13 cellular contexts compared by ENCODE assay signal in the genomic region with DNA sequence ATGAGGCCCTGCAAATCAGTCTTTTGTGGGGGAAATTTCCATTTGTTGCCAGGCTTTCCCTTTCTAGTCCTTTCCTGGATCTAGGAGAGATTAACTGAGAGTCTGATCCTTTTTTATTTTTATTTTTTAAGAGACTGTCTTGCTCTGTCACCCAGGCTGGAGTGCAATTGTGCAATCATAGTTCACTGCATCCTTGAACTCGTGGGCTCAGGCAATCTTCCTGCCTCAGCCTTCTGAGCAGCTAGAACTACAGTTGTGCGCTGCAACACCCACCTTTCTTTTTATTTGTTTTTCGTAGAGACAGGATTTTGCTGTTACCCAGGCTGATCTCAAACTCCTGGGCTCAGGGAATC.
DNase-seq lines count a peak whose midpoint lies in the region; ATAC-seq and TF ChIP-seq lines count a peak whose summit lies in the region.
"Had no signal": no experiment of that assay in that cellular context is flagged by ENCODE, and none has a peak within 500 bp of the region (broad histone marks: within the 10 kb centered on the region; RNA-seq: fewer than 3 reads in every experiment).

No MANE protein-coding gene starts in this region.

- DNase-seq in HL-60 (ENCODE audit: low read depth in 1 of 2, low spot score in 1 of 2), result peak in 1 of 2 experiments; percentile 49
- no peak for DNase-seq in RWPE2 (ENCODE audit: low spot score)
- no peak for DNase-seq in inferior parietal cortex (ENCODE audit: extremely low spot score)
- DNase-seq in tibial artery, result no peak
- DNase-seq: aorta, DMS 273 treated with DMSO at 0.1 percent for 48 hours, NCI-H1694 treated with DMSO at 0.1 percent for 48 hours, Peyer's patch, uterus had no signal

- ATAC-seq in RWPE2 (ENCODE audit: low read depth), result no peak
- no peak for ATAC-seq in GM18520 (IDR thresholded peaks at IDR 0.05; ENCODE audit: unreplicated experiment)
- no peak for ATAC-seq in HG02852 (IDR thresholded peaks at IDR 0.05; ENCODE audit: unreplicated experiment)

- peaks cover 0 to 24% (median 14%) of the 10 kb centered on the region in 11 experiments; a peak in 15 of 22 replicates for H3K9me3 ChIP-seq in BLaER1 treated with 17β-estradiol and CSF1 and Interleukin-3, amounts not matched to agents 10 nM and 100 nM (replicated peaks in 1 of 11)
- H3K9me3 ChIP-seq in RWPE2 (ENCODE audit: severe bottlenecking), result no peaks in the 10 kb centered on the region
- H3K9me3 ChIP-seq in iPS-18c (ENCODE audit: control insufficient read depth, insufficient read depth, low read length), result no peaks in the 10 kb centered on the region
- no peaks in the 10 kb centered on the region for H3K9me3 ChIP-seq in tibial artery
- H3K9me3 ChIP-seq: Peyer's patch, uterus had no signal

- H4K20me1 ChIP-seq in BLaER1 treated with 17β-estradiol and CSF1 and Interleukin-3, amounts not matched to agents 10 nM and 100 nM, result peaks cover 0 to 14% (median 0%) of the 10 kb centered on the region in 11 experiments; a peak in 4 of 22 replicates

- TF ChIP-seq CTCF in HL-60 (IDR thresholded peaks at IDR 0.05; ENCODE audit: insufficient read depth, low read length) (no peak), RWPE2 (IDR thresholded peaks at IDR 0.05; ENCODE audit: poor library complexity, severe bottlenecking) (no peak), tibial artery (IDR thresholded peaks at IDR 0.05) (no peak)

- H3K36me3 ChIP-seq in BLaER1 treated with 17β-estradiol and CSF1 and Interleukin-3, amounts not matched to agents 10 nM and 100 nM, result no peaks in the 10 kb centered on the region
- no peaks in the 10 kb centered on the region for H3K36me3 ChIP-seq in RWPE2 (ENCODE audit: low read depth)
- no peaks in the 10 kb centered on the region for H3K36me3 ChIP-seq in tibial artery
- H3K36me3 ChIP-seq: Peyer's patch, uterus had no signal

- intact Hi-C loops in tibial artery (cut with DNase I; ENCODE audit: low total_unique reads), result no loop called here

- H3K4me3 ChIP-seq in BLaER1 treated with 17β-estradiol and CSF1 and Interleukin-3, amounts not matched to agents 10 nM and 100 nM, result peak overlapping the region in 4 of 10 experiments; percentile 81 to 87 (median 83); a peak in 4 of 20 replicates
- H3K4me3 ChIP-seq in HL-60 (replicated peaks; ENCODE audit: insufficient read depth, low read length) (no peak overlapping the region), RWPE2 (ENCODE audit: severe bottlenecking) (no peak overlapping the region), iPS-18c (ENCODE audit: insufficient read depth, low read depth, low read length) (peak overlapping the region; percentile 80), tibial artery (no peak overlapping the region)
- H3K4me3 ChIP-seq: uterus had no signal

- peaks cover 34 to 52% (median 42%) of the 10 kb centered on the region in 10 experiments for H3K4me1 ChIP-seq in BLaER1 treated with 17β-estradiol and CSF1 and Interleukin-3, amounts not matched to agents 10 nM and 100 nM
- H3K4me1 ChIP-seq in RWPE2 (ENCODE audit: insufficient read depth, poor library complexity, severe bottlenecking), result peaks cover 6% of the 10 kb centered on the region
- H3K4me1 ChIP-seq in tibial artery, result peaks cover 0 to 33% (median 19%) of the 10 kb centered on the region in 4 donors

- H3K4me2 ChIP-seq in BLaER1 treated with 17β-estradiol and CSF1 and Interleukin-3, amounts not matched to agents 10 nM and 100 nM, result peak overlapping the region; percentile 70 to 96 (median 83)

- H3K27ac ChIP-seq in BLaER1 treated with 17β-estradiol and CSF1 and Interleukin-3, amounts not matched to agents 10 nM and 100 nM, result peak overlapping the region in 9 of 11 experiments; percentile 86 to 99 (median 96); a peak in 15 of 22 replicates
- H3K27ac ChIP-seq in HL-60 (replicated peaks) (peak overlapping the region; percentile 99), RWPE2 (ENCODE audit: poor library complexity, severe bottlenecking) (peak overlapping the region; percentile 90), tibial artery (no peak overlapping the region)
- H3K27ac ChIP-seq: Peyer's patch, uterus had no signal

- H3K9ac ChIP-seq in BLaER1 treated with 17β-estradiol and CSF1 and Interleukin-3, amounts not matched to agents 10 nM and 100 nM, result peak overlapping the region in 8 of 11 experiments; percentile 15 to 99 (median 98); a peak in 10 of 22 replicates

- H3K27me3 ChIP-seq in BLaER1 treated with 17β-estradiol and CSF1 and Interleukin-3, amounts not matched to agents 10 nM and 100 nM, result no peaks in the 10 kb centered on the region
- H3K27me3 ChIP-seq in HL-60 (ENCODE audit: insufficient read depth, poor library complexity, severe bottlenecking), result no peaks in the 10 kb centered on the region
- no peaks in the 10 kb centered on the region for H3K27me3 ChIP-seq in RWPE2 (ENCODE audit: insufficient read depth, poor library complexity, severe bottlenecking)
- peaks cover 0 to 58% of the 10 kb centered on the region in 2 donors for H3K27me3 ChIP-seq in tibial artery
- H3K27me3 ChIP-seq: Peyer's patch had no signal

Comparison
In these comparisons a context has a peak if more than half of its experiments do, and no peak if none do; other contexts are left out.
1. H3K27ac ChIP-seq: peak in BLaER1 treated with 17β-estradiol and CSF1 and Interleukin-3, amounts not matched to agents 10 nM and 100 nM (9 of 11), HL-60 (single experiment) and RWPE2 (single experiment); none in tibial artery (0 of 2).